Comparison of ENCODE assay signal across 2 cellular contexts in the genomic region with DNA sequence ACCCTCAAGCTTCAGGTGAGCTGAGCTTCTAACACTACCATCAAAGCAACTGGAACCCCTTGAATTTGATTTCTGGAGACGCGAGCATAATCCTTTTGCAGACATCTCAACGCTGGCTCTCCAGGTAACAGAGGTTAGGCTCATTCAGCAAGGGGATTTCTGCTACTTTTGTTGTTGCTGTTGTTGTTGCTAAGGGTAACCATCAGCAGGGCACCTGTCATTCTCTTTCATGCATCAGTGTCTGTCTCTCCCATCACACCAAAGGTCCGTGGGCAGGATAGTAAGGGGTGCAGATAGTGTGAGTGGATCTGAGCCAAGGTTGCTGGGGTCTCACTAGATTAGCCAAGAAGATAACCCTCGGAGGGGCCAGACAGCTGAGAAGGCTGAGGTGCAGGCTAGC.
TF ChIP-seq lines count a peak whose summit lies in the region.

No MANE protein-coding gene starts in this region.

TF ChIP-seq in H1, 55 proteins besides CTCF, POLR2A, EP300 and RAD21 (continued from another document):
- no peak for TF ChIP-seq CBX5 (IDR thresholded peaks at IDR 0.05; ENCODE audit: low read depth, low read length)

TF ChIP-seq in neural cell, 6 proteins besides CTCF, POLR2A, EP300 and RAD21:
- TF ChIP-seq, protein P1, sequence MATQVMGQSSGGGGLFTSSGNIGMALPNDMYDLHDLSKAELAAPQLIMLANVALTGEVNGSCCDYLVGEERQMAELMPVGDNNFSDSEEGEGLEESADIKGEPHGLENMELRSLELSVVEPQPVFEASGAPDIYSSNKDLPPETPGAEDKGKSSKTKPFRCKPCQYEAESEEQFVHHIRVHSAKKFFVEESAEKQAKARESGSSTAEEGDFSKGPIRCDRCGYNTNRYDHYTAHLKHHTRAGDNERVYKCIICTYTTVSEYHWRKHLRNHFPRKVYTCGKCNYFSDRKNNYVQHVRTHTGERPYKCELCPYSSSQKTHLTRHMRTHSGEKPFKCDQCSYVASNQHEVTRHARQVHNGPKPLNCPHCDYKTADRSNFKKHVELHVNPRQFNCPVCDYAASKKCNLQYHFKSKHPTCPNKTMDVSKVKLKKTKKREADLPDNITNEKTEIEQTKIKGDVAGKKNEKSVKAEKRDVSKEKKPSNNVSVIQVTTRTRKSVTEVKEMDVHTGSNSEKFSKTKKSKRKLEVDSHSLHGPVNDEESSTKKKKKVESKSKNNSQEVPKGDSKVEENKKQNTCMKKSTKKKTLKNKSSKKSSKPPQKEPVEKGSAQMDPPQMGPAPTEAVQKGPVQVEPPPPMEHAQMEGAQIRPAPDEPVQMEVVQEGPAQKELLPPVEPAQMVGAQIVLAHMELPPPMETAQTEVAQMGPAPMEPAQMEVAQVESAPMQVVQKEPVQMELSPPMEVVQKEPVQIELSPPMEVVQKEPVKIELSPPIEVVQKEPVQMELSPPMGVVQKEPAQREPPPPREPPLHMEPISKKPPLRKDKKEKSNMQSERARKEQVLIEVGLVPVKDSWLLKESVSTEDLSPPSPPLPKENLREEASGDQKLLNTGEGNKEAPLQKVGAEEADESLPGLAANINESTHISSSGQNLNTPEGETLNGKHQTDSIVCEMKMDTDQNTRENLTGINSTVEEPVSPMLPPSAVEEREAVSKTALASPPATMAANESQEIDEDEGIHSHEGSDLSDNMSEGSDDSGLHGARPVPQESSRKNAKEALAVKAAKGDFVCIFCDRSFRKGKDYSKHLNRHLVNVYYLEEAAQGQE (IDR thresholded peaks at IDR 0.05; ENCODE audit: borderline replicate concordance) = no peak
- no peak for TF ChIP-seq TAF1 (IDR thresholded peaks at IDR 0.05; ENCODE audit: low read depth)
- peak; percentile 37 for TF ChIP-seq SMC3 (conservative IDR thresholded peaks at IDR 0.05; ENCODE audit: poor library complexity)
- TF ChIP-seq EZH2 (IDR thresholded peaks at IDR 0.05; ENCODE audit: borderline replicate concordance, insufficient read depth, low read length, poor library complexity, severe bottlenecking) = no peak
- TF ChIP-seq POLR2AphosphoS5 (IDR thresholded peaks at IDR 0.05) = peak; percentile 45
- no peak for TF ChIP-seq MXI1 (conservative IDR thresholded peaks at IDR 0.05; ENCODE audit: poor library complexity, severe bottlenecking)
TF ChIP-seq in neural cell: peak in this region for 2.
